Comparison of ENCODE assay signal across 1 cellular context in genomic region chr14:29650554-29651269, GRCh38.
A peak's percentile ranks its signal among the peaks of the same experiment; 100 is the strongest.
TF ChIP-seq lines count a peak whose summit lies in the region.

No MANE protein-coding gene starts in this region.

TF ChIP-seq in K562, 482 proteins besides CTCF, POLR2A, EP300 and RAD21 (continued from another document and continues in another):
- peak; percentile 29; the same call in 1 of the 2 replicates for TF ChIP-seq MGA (IDR thresholded peaks at IDR 0.05)
- peak; percentile 85 for TF ChIP-seq CC2D1A (IDR thresholded peaks at IDR 0.05)
- peak; percentile 35 for TF ChIP-seq TAF9B (IDR thresholded peaks at IDR 0.05; ENCODE audit: partially characterized antibody)
- TF ChIP-seq NBN (IDR thresholded peaks at IDR 0.05; ENCODE audit: low read depth) = 0 out of 2 replicates have a peak, but pooled peaks have one; percentile 28
- no peak for TF ChIP-seq HNRNPLL (IDR thresholded peaks at IDR 0.05; ENCODE audit: low read depth, low read length, poor library complexity, severe bottlenecking)
- no peak for TF ChIP-seq AFF4 (CRISPR knock-in tag; IDR thresholded peaks at IDR 0.05)
- TF ChIP-seq MCM3 (IDR thresholded peaks at IDR 0.05) = no peak
- peak in 1 of 2 experiments; percentile 44; a peak in 2 of 4 replicates for TF ChIP-seq ARNT (IDR thresholded peaks at IDR 0.05)
- TF ChIP-seq, protein P1, sequence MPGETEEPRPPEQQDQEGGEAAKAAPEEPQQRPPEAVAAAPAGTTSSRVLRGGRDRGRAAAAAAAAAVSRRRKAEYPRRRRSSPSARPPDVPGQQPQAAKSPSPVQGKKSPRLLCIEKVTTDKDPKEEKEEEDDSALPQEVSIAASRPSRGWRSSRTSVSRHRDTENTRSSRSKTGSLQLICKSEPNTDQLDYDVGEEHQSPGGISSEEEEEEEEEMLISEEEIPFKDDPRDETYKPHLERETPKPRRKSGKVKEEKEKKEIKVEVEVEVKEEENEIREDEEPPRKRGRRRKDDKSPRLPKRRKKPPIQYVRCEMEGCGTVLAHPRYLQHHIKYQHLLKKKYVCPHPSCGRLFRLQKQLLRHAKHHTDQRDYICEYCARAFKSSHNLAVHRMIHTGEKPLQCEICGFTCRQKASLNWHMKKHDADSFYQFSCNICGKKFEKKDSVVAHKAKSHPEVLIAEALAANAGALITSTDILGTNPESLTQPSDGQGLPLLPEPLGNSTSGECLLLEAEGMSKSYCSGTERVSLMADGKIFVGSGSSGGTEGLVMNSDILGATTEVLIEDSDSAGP (CRISPR knock-in tag; IDR thresholded peaks at IDR 0.05) = no peak
- 0 out of 2 replicates have a peak, but pooled peaks have one; percentile 25 for TF ChIP-seq POLR2H (tag; IDR thresholded peaks at IDR 0.05; ENCODE audit: low read depth)
- TF ChIP-seq MED1 (CRISPR knock-in tag; IDR thresholded peaks at IDR 0.05; ENCODE audit: borderline replicate concordance) = no peak
- no peak for TF ChIP-seq NR3C1 (CRISPR knock-in tag; IDR thresholded peaks at IDR 0.05)
- TF ChIP-seq, protein P2, sequence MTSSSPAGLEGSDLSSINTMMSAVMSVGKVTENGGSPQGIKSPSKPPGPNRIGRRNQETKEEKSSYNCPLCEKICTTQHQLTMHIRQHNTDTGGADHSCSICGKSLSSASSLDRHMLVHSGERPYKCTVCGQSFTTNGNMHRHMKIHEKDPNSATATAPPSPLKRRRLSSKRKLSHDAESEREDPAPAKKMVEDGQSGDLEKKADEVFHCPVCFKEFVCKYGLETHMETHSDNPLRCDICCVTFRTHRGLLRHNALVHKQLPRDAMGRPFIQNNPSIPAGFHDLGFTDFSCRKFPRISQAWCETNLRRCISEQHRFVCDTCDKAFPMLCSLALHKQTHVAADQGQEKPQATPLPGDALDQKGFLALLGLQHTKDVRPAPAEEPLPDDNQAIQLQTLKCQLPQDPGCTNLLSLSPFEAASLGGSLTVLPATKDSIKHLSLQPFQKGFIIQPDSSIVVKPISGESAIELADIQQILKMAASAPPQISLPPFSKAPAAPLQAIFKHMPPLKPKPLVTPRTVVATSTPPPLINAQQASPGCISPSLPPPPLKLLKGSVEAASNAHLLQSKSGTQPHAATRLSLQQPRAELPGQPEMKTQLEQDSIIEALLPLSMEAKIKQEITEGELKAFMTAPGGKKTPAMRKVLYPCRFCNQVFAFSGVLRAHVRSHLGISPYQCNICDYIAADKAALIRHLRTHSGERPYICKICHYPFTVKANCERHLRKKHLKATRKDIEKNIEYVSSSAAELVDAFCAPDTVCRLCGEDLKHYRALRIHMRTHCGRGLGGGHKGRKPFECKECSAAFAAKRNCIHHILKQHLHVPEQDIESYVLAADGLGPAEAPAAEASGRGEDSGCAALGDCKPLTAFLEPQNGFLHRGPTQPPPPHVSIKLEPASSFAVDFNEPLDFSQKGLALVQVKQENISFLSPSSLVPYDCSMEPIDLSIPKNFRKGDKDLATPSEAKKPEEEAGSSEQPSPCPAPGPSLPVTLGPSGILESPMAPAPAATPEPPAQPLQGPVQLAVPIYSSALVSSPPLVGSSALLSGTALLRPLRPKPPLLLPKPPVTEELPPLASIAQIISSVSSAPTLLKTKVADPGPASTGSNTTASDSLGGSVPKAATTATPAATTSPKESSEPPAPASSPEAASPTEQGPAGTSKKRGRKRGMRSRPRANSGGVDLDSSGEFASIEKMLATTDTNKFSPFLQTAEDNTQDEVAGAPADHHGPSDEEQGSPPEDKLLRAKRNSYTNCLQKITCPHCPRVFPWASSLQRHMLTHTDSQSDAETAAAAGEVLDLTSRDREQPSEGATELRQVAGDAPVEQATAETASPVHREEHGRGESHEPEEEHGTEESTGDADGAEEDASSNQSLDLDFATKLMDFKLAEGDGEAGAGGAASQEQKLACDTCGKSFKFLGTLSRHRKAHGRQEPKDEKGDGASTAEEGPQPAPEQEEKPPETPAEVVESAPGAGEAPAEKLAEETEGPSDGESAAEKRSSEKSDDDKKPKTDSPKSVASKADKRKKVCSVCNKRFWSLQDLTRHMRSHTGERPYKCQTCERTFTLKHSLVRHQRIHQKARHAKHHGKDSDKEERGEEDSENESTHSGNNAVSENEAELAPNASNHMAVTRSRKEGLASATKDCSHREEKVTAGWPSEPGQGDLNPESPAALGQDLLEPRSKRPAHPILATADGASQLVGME (CRISPR knock-in tag; IDR thresholded peaks at IDR 0.05) = no peak
- TF ChIP-seq ILF3 (IDR thresholded peaks at IDR 0.05; ENCODE audit: borderline replicate concordance) = no peak
- no peak for TF ChIP-seq ZNF778 (CRISPR knock-in tag; IDR thresholded peaks at IDR 0.05)
- TF ChIP-seq ZBTB2 (IDR thresholded peaks at IDR 0.05) = 0 out of 2 replicates have a peak, but pooled peaks have one; percentile 23
- TF ChIP-seq PYGO2 (tag; IDR thresholded peaks at IDR 0.05) = no peak
- TF ChIP-seq RCOR1 (IDR thresholded peaks at IDR 0.05; ENCODE audit: borderline replicate concordance in 1 of 2, low read depth in 2 of 2, low read length in 2 of 2) = peak in 1 of 2 experiments; percentile 50; a peak in 1 of 4 replicates
- peak; percentile 85 for TF ChIP-seq TCF3 (CRISPR knock-in tag; IDR thresholded peaks at IDR 0.05)
- TF ChIP-seq ELK1 (CRISPR knock-in tag; IDR thresholded peaks at IDR 0.05) = no peak
- TF ChIP-seq, protein P3, sequence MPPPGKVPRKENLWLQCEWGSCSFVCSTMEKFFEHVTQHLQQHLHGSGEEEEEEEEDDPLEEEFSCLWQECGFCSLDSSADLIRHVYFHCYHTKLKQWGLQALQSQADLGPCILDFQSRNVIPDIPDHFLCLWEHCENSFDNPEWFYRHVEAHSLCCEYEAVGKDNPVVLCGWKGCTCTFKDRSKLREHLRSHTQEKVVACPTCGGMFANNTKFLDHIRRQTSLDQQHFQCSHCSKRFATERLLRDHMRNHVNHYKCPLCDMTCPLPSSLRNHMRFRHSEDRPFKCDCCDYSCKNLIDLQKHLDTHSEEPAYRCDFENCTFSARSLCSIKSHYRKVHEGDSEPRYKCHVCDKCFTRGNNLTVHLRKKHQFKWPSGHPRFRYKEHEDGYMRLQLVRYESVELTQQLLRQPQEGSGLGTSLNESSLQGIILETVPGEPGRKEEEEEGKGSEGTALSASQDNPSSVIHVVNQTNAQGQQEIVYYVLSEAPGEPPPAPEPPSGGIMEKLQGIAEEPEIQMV (tag; conservative IDR thresholded peaks at IDR 0.05; ENCODE audit: low read depth) = no peak
- TF ChIP-seq CXXC5 (CRISPR knock-in tag; IDR thresholded peaks at IDR 0.05) = no peak; the same call in 1 of the 2 replicates
- TF ChIP-seq CCNT2 (IDR thresholded peaks at IDR 0.05; ENCODE audit: borderline replicate concordance, extremely low read depth, insufficient read length, low read depth, low read length) = no peak
- TF ChIP-seq MAFG (tag; conservative IDR thresholded peaks at IDR 0.05) = 0 out of 2 replicates have a peak, but pooled peaks have one; percentile 7
- no peak for TF ChIP-seq RHOXF2B (CRISPR knock-in tag; conservative IDR thresholded peaks at IDR 0.05)
